ENCODE assay signal across 1 cellular context in the genomic region with DNA sequence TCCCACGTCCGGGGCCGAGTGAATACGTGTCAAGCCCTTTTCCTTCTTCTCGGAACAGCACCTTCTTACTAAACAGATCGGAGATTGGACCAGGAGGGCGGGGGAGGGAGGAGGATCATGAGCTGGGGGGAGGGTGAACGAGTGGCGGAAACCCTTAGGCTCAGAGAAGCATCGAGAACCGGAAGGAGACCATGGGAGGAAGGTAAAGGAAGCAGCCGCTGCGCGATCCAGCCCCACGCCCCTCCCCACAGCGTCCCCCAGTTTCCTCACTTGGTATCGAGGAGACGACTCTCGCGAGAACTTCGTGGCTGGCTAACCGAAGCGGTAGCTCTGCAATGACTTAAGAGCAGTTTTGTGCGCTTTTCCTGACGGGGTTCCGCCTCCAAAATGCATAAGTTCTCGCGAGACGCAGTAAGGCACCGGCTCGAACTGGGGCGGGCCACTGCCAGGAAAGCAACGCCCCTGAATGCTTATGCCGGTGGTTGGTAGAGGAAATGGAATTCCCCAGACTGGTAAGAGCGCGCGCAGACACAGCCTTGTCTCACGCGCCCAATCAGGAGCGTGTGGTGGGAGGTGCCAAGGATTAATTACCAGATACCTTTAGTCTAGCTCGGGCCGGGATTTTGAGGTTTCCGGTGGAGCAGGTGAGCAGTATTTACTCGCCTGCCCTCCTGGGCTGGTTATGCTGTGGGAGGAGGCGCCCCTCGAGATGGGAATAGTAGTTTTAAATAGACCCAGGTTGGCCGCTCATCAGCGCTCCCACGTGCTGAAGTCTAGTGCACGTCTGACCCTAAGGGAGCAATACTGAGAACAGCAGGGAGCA.
TF ChIP-seq lines count a peak whose summit lies in the region.

No MANE protein-coding gene starts in this region.

TF ChIP-seq in WTC11, 78 proteins besides CTCF, POLR2A, EP300 and RAD21 (continued from another document and continues in another):
- TF ChIP-seq, protein P1, sequence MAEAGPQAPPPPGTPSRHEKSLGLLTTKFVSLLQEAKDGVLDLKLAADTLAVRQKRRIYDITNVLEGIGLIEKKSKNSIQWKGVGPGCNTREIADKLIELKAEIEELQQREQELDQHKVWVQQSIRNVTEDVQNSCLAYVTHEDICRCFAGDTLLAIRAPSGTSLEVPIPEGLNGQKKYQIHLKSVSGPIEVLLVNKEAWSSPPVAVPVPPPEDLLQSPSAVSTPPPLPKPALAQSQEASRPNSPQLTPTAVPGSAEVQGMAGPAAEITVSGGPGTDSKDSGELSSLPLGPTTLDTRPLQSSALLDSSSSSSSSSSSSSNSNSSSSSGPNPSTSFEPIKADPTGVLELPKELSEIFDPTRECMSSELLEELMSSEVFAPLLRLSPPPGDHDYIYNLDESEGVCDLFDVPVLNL (CRISPR knock-in tag; IDR thresholded peaks at IDR 0.05; ENCODE audit: borderline replicate concordance, low read depth): no peak
- TF ChIP-seq, protein P2, sequence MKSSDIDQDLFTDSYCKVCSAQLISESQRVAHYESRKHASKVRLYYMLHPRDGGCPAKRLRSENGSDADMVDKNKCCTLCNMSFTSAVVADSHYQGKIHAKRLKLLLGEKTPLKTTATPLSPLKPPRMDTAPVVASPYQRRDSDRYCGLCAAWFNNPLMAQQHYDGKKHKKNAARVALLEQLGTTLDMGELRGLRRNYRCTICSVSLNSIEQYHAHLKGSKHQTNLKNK (CRISPR knock-in tag; IDR thresholded peaks at IDR 0.05): no peak
- TF ChIP-seq NFYB (CRISPR knock-in tag; conservative IDR thresholded peaks at IDR 0.05; ENCODE audit: low read depth): peak; percentile 69
- TF ChIP-seq GABPB1 (CRISPR knock-in tag; IDR thresholded peaks at IDR 0.05): 0 out of 2 replicates have a peak, but pooled peaks have one; percentile 45
- TF ChIP-seq FOXK1 (CRISPR knock-in tag; IDR thresholded peaks at IDR 0.05): peak; percentile 55; the same call in 1 of the 2 replicates
- TF ChIP-seq SMAD4 (CRISPR knock-in tag; IDR thresholded peaks at IDR 0.05): no peak
- TF ChIP-seq, protein P3, sequence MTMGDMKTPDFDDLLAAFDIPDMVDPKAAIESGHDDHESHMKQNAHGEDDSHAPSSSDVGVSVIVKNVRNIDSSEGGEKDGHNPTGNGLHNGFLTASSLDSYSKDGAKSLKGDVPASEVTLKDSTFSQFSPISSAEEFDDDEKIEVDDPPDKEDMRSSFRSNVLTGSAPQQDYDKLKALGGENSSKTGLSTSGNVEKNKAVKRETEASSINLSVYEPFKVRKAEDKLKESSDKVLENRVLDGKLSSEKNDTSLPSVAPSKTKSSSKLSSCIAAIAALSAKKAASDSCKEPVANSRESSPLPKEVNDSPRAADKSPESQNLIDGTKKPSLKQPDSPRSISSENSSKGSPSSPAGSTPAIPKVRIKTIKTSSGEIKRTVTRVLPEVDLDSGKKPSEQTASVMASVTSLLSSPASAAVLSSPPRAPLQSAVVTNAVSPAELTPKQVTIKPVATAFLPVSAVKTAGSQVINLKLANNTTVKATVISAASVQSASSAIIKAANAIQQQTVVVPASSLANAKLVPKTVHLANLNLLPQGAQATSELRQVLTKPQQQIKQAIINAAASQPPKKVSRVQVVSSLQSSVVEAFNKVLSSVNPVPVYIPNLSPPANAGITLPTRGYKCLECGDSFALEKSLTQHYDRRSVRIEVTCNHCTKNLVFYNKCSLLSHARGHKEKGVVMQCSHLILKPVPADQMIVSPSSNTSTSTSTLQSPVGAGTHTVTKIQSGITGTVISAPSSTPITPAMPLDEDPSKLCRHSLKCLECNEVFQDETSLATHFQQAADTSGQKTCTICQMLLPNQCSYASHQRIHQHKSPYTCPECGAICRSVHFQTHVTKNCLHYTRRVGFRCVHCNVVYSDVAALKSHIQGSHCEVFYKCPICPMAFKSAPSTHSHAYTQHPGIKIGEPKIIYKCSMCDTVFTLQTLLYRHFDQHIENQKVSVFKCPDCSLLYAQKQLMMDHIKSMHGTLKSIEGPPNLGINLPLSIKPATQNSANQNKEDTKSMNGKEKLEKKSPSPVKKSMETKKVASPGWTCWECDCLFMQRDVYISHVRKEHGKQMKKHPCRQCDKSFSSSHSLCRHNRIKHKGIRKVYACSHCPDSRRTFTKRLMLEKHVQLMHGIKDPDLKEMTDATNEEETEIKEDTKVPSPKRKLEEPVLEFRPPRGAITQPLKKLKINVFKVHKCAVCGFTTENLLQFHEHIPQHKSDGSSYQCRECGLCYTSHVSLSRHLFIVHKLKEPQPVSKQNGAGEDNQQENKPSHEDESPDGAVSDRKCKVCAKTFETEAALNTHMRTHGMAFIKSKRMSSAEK (CRISPR knock-in tag; IDR thresholded peaks at IDR 0.05; ENCODE audit: borderline replicate concordance): no peak; the same call in 1 of the 2 replicates
- 0 out of 2 replicates have a peak, but pooled peaks have one; percentile 39 for TF ChIP-seq ZNF232 (CRISPR knock-in tag; IDR thresholded peaks at IDR 0.05)
- TF ChIP-seq ZNF317 (CRISPR knock-in tag; IDR thresholded peaks at IDR 0.05; ENCODE audit: borderline replicate concordance, low read depth): no peak
- TF ChIP-seq, protein P4, sequence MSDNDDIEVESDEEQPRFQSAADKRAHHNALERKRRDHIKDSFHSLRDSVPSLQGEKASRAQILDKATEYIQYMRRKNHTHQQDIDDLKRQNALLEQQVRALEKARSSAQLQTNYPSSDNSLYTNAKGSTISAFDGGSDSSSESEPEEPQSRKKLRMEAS (CRISPR knock-in tag; IDR thresholded peaks at IDR 0.05): peak; percentile 65
- TF ChIP-seq NR1H2 (CRISPR knock-in tag; IDR thresholded peaks at IDR 0.05): no peak
- no peak for TF ChIP-seq SOX15 (CRISPR knock-in tag; IDR thresholded peaks at IDR 0.05)
- TF ChIP-seq RELA (CRISPR knock-in tag; IDR thresholded peaks at IDR 0.05; ENCODE audit: borderline replicate concordance): no peak
- no peak for TF ChIP-seq HMGXB4 (CRISPR knock-in tag; IDR thresholded peaks at IDR 0.05)
- no peak; the same call in 1 of the 2 replicates for TF ChIP-seq TEAD1 (CRISPR knock-in tag; IDR thresholded peaks at IDR 0.05)
- no peak for TF ChIP-seq ETV6 (CRISPR knock-in tag; IDR thresholded peaks at IDR 0.05)
- no peak for TF ChIP-seq NR3C1 (CRISPR knock-in tag; conservative IDR thresholded peaks at IDR 0.05; ENCODE audit: low read depth)
- no peak for TF ChIP-seq ATF1 (CRISPR knock-in tag; IDR thresholded peaks at IDR 0.05)
- TF ChIP-seq PRDM15 (CRISPR knock-in tag; IDR thresholded peaks at IDR 0.05): no peak; the same call in 1 of the 2 replicates
- no peak for TF ChIP-seq RORB (CRISPR knock-in tag; IDR thresholded peaks at IDR 0.05)
- no peak for TF ChIP-seq GTF2I (CRISPR knock-in tag; conservative IDR thresholded peaks at IDR 0.05)
- TF ChIP-seq, protein P5, sequence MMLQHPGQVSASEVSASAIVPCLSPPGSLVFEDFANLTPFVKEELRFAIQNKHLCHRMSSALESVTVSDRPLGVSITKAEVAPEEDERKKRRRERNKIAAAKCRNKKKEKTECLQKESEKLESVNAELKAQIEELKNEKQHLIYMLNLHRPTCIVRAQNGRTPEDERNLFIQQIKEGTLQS (CRISPR knock-in tag; conservative IDR thresholded peaks at IDR 0.05): no peak
- TF ChIP-seq, protein P6, sequence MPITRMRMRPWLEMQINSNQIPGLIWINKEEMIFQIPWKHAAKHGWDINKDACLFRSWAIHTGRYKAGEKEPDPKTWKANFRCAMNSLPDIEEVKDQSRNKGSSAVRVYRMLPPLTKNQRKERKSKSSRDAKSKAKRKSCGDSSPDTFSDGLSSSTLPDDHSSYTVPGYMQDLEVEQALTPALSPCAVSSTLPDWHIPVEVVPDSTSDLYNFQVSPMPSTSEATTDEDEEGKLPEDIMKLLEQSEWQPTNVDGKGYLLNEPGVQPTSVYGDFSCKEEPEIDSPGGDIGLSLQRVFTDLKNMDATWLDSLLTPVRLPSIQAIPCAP (CRISPR knock-in tag; IDR thresholded peaks at IDR 0.05): no peak
- TF ChIP-seq GRHL2 (CRISPR knock-in tag; IDR thresholded peaks at IDR 0.05; ENCODE audit: insufficient replicate concordance, severe bottlenecking): no peak
- no peak for TF ChIP-seq HMGA2 (CRISPR knock-in tag; IDR thresholded peaks at IDR 0.05)
- TF ChIP-seq, protein P7, sequence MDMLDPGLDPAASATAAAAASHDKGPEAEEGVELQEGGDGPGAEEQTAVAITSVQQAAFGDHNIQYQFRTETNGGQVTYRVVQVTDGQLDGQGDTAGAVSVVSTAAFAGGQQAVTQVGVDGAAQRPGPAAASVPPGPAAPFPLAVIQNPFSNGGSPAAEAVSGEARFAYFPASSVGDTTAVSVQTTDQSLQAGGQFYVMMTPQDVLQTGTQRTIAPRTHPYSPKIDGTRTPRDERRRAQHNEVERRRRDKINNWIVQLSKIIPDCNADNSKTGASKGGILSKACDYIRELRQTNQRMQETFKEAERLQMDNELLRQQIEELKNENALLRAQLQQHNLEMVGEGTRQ (CRISPR knock-in tag; IDR thresholded peaks at IDR 0.05): no peak; the same call in 1 of the 2 replicates
- peak; percentile 76; the same call in 1 of the 2 replicates for TF ChIP-seq AFF4 (CRISPR knock-in tag; IDR thresholded peaks at IDR 0.05; ENCODE audit: borderline replicate concordance)
- no peak for TF ChIP-seq ZNF121 (CRISPR knock-in tag; IDR thresholded peaks at IDR 0.05)
- TF ChIP-seq ERG (CRISPR knock-in tag; IDR thresholded peaks at IDR 0.05): no peak
- no peak for TF ChIP-seq PREB (CRISPR knock-in tag; IDR thresholded peaks at IDR 0.05; ENCODE audit: borderline replicate concordance)
- TF ChIP-seq ZNF219 (CRISPR knock-in tag; IDR thresholded peaks at IDR 0.05; ENCODE audit: borderline replicate concordance): no peak
